ENCODE assay signal across 1 cellular context in genomic region chr11:705646-706438, GRCh38.
A peak's percentile ranks its signal among the peaks of the same experiment; 100 is the strongest.
TF ChIP-seq lines count a peak whose summit lies in the region.

EPS8L2 (plus strand) TSS chr11:706231; CDS start chr11:709408, 3,177 bp downstream.

TF ChIP-seq in HepG2, 621 proteins besides CTCF, POLR2A, EP300 and RAD21 (continued from another document and continues in another):
- TF ChIP-seq CAMTA2 (CRISPR knock-in tag; IDR thresholded peaks at IDR 0.05; ENCODE audit: borderline replicate concordance), result no peak
- TF ChIP-seq ZNF746 (CRISPR knock-in tag; IDR thresholded peaks at IDR 0.05), result no peak
- TF ChIP-seq HMG20A (CRISPR knock-in tag; IDR thresholded peaks at IDR 0.05; ENCODE audit: borderline replicate concordance), result no peak
- no peak; the same call in 1 of the 2 replicates for TF ChIP-seq ZNF329 (CRISPR knock-in tag; IDR thresholded peaks at IDR 0.05; ENCODE audit: low read depth)
- no peak for TF ChIP-seq CHD2 (IDR thresholded peaks at IDR 0.05; ENCODE audit: low read depth, low read length)
- TF ChIP-seq AFF4 (CRISPR knock-in tag; IDR thresholded peaks at IDR 0.05), result no peak
- TF ChIP-seq ZNF10 (CRISPR knock-in tag; IDR thresholded peaks at IDR 0.05; ENCODE audit: borderline replicate concordance, low read depth), result no peak
- no peak for TF ChIP-seq XBP1 (CRISPR knock-in tag; IDR thresholded peaks at IDR 0.05)
- no peak for TF ChIP-seq GPBP1L1 (CRISPR knock-in tag; IDR thresholded peaks at IDR 0.05)
- no peak for TF ChIP-seq ETV6 (CRISPR knock-in tag; conservative IDR thresholded peaks at IDR 0.05)
- TF ChIP-seq SOX5 (CRISPR knock-in tag; IDR thresholded peaks at IDR 0.05; ENCODE audit: borderline replicate concordance), result no peak
- TF ChIP-seq ZNF253 (CRISPR knock-in tag; IDR thresholded peaks at IDR 0.05; ENCODE audit: borderline replicate concordance), result no peak
- TF ChIP-seq PLRG1 (conservative IDR thresholded peaks at IDR 0.05), result no peak
- TF ChIP-seq SOX6 (IDR thresholded peaks at IDR 0.05), result no peak
- no peak for TF ChIP-seq SOX6 (CRISPR knock-in tag; IDR thresholded peaks at IDR 0.05)
- TF ChIP-seq, protein P1, sequence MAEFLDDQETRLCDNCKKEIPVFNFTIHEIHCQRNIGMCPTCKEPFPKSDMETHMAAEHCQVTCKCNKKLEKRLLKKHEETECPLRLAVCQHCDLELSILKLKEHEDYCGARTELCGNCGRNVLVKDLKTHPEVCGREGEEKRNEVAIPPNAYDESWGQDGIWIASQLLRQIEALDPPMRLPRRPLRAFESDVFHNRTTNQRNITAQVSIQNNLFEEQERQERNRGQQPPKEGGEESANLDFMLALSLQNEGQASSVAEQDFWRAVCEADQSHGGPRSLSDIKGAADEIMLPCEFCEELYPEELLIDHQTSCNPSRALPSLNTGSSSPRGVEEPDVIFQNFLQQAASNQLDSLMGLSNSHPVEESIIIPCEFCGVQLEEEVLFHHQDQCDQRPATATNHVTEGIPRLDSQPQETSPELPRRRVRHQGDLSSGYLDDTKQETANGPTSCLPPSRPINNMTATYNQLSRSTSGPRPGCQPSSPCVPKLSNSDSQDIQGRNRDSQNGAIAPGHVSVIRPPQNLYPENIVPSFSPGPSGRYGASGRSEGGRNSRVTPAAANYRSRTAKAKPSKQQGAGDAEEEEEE (CRISPR knock-in tag; IDR thresholded peaks at IDR 0.05; ENCODE audit: borderline replicate concordance), result no peak
- no peak for TF ChIP-seq ZNF547 (CRISPR knock-in tag; IDR thresholded peaks at IDR 0.05)
- TF ChIP-seq HNRNPL (IDR thresholded peaks at IDR 0.05; ENCODE audit: low read depth, low read length), result no peak; the same call in 1 of the 2 replicates
- no peak for TF ChIP-seq ZNF567 (CRISPR knock-in tag; IDR thresholded peaks at IDR 0.05; ENCODE audit: borderline replicate concordance)
- TF ChIP-seq KDM4B (CRISPR knock-in tag; IDR thresholded peaks at IDR 0.05), result no peak
- no peak for TF ChIP-seq SYNCRIP (IDR thresholded peaks at IDR 0.05; ENCODE audit: insufficient read depth, low read depth, low read length)
- TF ChIP-seq PPARG (CRISPR knock-in tag; conservative IDR thresholded peaks at IDR 0.05), result no peak
- TF ChIP-seq BATF2 (CRISPR knock-in tag; IDR thresholded peaks at IDR 0.05), result peak; percentile 42; the same call in 1 of the 2 replicates
- TF ChIP-seq, protein P2, sequence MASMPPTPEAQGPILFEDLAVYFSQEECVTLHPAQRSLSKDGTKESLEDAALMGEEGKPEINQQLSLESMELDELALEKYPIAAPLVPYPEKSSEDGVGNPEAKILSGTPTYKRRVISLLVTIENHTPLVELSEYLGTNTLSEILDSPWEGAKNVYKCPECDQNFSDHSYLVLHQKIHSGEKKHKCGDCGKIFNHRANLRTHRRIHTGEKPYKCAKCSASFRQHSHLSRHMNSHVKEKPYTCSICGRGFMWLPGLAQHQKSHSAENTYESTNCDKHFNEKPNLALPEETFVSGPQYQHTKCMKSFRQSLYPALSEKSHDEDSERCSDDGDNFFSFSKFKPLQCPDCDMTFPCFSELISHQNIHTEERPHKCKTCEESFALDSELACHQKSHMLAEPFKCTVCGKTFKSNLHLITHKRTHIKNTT (CRISPR knock-in tag; IDR thresholded peaks at IDR 0.05), result no peak
- TF ChIP-seq MATR3 (CRISPR knock-in tag; IDR thresholded peaks at IDR 0.05), result no peak
- TF ChIP-seq, protein P3, sequence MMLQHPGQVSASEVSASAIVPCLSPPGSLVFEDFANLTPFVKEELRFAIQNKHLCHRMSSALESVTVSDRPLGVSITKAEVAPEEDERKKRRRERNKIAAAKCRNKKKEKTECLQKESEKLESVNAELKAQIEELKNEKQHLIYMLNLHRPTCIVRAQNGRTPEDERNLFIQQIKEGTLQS (CRISPR knock-in tag; IDR thresholded peaks at IDR 0.05), result no peak
- TF ChIP-seq SIN3B (IDR thresholded peaks at IDR 0.05; ENCODE audit: low read length), result no peak
- no peak for TF ChIP-seq ZBTB40 (IDR thresholded peaks at IDR 0.05)
- TF ChIP-seq ZBTB40 (CRISPR knock-in tag; IDR thresholded peaks at IDR 0.05), result no peak
- no peak for TF ChIP-seq KMT2B (CRISPR knock-in tag; IDR thresholded peaks at IDR 0.05)
- no peak for TF ChIP-seq ZKSCAN5 (CRISPR knock-in tag; IDR thresholded peaks at IDR 0.05)
- TF ChIP-seq, protein P4, sequence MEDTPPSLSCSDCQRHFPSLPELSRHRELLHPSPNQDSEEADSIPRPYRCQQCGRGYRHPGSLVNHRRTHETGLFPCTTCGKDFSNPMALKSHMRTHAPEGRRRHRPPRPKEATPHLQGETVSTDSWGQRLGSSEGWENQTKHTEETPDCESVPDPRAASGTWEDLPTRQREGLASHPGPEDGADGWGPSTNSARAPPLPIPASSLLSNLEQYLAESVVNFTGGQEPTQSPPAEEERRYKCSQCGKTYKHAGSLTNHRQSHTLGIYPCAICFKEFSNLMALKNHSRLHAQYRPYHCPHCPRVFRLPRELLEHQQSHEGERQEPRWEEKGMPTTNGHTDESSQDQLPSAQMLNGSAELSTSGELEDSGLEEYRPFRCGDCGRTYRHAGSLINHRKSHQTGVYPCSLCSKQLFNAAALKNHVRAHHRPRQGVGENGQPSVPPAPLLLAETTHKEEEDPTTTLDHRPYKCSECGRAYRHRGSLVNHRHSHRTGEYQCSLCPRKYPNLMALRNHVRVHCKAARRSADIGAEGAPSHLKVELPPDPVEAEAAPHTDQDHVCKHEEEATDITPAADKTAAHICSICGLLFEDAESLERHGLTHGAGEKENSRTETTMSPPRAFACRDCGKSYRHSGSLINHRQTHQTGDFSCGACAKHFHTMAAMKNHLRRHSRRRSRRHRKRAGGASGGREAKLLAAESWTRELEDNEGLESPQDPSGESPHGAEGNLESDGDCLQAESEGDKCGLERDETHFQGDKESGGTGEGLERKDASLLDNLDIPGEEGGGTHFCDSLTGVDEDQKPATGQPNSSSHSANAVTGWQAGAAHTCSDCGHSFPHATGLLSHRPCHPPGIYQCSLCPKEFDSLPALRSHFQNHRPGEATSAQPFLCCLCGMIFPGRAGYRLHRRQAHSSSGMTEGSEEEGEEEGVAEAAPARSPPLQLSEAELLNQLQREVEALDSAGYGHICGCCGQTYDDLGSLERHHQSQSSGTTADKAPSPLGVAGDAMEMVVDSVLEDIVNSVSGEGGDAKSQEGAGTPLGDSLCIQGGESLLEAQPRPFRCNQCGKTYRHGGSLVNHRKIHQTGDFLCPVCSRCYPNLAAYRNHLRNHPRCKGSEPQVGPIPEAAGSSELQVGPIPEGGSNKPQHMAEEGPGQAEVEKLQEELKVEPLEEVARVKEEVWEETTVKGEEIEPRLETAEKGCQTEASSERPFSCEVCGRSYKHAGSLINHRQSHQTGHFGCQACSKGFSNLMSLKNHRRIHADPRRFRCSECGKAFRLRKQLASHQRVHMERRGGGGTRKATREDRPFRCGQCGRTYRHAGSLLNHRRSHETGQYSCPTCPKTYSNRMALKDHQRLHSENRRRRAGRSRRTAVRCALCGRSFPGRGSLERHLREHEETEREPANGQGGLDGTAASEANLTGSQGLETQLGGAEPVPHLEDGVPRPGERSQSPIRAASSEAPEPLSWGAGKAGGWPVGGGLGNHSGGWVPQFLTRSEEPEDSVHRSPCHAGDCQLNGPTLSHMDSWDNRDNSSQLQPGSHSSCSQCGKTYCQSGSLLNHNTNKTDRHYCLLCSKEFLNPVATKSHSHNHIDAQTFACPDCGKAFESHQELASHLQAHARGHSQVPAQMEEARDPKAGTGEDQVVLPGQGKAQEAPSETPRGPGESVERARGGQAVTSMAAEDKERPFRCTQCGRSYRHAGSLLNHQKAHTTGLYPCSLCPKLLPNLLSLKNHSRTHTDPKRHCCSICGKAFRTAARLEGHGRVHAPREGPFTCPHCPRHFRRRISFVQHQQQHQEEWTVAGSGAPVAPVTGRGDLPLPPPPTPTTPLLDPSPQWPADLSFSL (CRISPR knock-in tag; IDR thresholded peaks at IDR 0.05), result no peak
- no peak for TF ChIP-seq YEATS2 (CRISPR knock-in tag; IDR thresholded peaks at IDR 0.05; ENCODE audit: borderline replicate concordance)
- no peak for TF ChIP-seq HMGA1 (CRISPR knock-in tag; conservative IDR thresholded peaks at IDR 0.05)
- TF ChIP-seq MTA1 (CRISPR knock-in tag; IDR thresholded peaks at IDR 0.05; ENCODE audit: borderline replicate concordance), result no peak
